ENCODE assay signal across 8 cellular contexts in the genomic region with DNA sequence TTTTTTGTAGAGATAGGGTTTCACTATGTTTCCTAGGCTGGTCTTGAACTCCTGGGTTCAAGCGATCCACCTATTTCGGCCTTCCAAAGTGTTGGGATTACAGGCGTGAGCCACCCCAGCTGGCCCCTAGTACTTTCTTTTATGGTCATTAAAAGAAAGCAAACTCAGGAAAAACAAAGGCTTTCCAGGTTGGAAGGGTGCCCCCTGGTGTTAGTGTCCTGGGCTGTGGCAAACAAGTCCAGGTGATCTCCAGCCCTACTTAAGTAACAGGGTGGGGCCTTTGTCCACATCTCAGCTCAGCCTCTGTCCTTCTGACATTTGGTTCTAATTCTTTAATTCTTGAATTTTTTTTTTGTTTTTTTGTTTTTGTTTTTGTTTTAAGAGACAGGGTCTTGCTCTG. TPM values are rescaled to one million over a fixed set of nuclear protein-coding genes. Genes with fewer than 3 reads are reported as not detected.
DNase-seq lines count a peak whose midpoint lies in the region; ATAC-seq and TF ChIP-seq lines count a peak whose summit lies in the region.

No MANE protein-coding gene starts in this region.

- H3K4me1 ChIP-seq in lower lobe of right lung: peaks cover 90% of the 10 kb centered on the region

- DNase-seq in NCI-H2196 (lab: John Stamatoyannopoulos, UW; ENCODE audit: unreplicated experiment) (peak; percentile 3), NCI-H2196 treated with DMSO at 0.1 percent for 48 hours (lab: John Stamatoyannopoulos, UW; ENCODE audit: unreplicated experiment) (no peak), NCI-H146 (lab: John Stamatoyannopoulos, UW) (peak; percentile 58), amniotic epithelial cell (ENCODE audit: low read depth) (peak; percentile 65), lower lobe of right lung (no peak), MG63 (no peak)
- no peak for DNase-seq in activated T-helper 2 cell treated with anti-CD3 and anti-CD28 coated beads, Interferon-gamma antibody, Interleukin-2, Interleukin-4, amounts not matched to agents 10 μg/mL and 5 μg/mL and 100 μg/mL, durations not matched to agents 14 hours and 24 hours and 36 hours (ENCODE audit: low spot score)

- TF ChIP-seq CTCF in lower lobe of right lung (IDR thresholded peaks at IDR 0.05): peak; percentile 62

- no peaks in the 10 kb centered on the region for H3K27me3 Mint-ChIP-seq in activated T-helper 2 cell treated with anti-CD3 and anti-CD28 coated beads, Interferon-gamma antibody, Interleukin-2, Interleukin-4, amounts not matched to agents 10 μg/mL and 5 μg/mL and 100 μg/mL, durations not matched to agents 14 hours and 24 hours and 36 hours (ENCODE audit: low read depth)

- no peaks in the 10 kb centered on the region for H3K9me3 Mint-ChIP-seq in activated T-helper 2 cell treated with anti-CD3 and anti-CD28 coated beads, Interferon-gamma antibody, Interleukin-2, Interleukin-4, amounts not matched to agents 10 μg/mL and 5 μg/mL and 100 μg/mL, durations not matched to agents 14 hours and 24 hours and 36 hours

- intact Hi-C loops in lower lobe of right lung (cut with DNase I): no loop called here
- intact Hi-C loops in activated T-helper 2 cell treated with anti-CD3 and anti-CD28 coated beads, Interferon-gamma antibody, Interleukin-2, Interleukin-4, amounts not matched to agents 10 μg/mL and 5 μg/mL and 100 μg/mL, durations not matched to agents 14 hours and 24 hours and 36 hours (cut with micrococcal nuclease): no loop called here

- ATAC-seq in lower lobe of right lung (no peak), GM21515 (IDR thresholded peaks at IDR 0.05; ENCODE audit: unreplicated experiment) (no peak)

- H3K4me3 Mint-ChIP-seq in activated T-helper 2 cell treated with anti-CD3 and anti-CD28 coated beads, Interferon-gamma antibody, Interleukin-2, Interleukin-4, amounts not matched to agents 10 μg/mL and 5 μg/mL and 100 μg/mL, durations not matched to agents 14 hours and 24 hours and 36 hours (ENCODE audit: low read depth): no peak overlapping the region

- H3K27me3 ChIP-seq in lower lobe of right lung (ENCODE audit: low read depth): no peaks in the 10 kb centered on the region
- H3K27me3 ChIP-seq in MG63: no peaks in the 10 kb centered on the region

- H3K27ac Mint-ChIP-seq in activated T-helper 2 cell treated with anti-CD3 and anti-CD28 coated beads, Interferon-gamma antibody, Interleukin-2, Interleukin-4, amounts not matched to agents 10 μg/mL and 5 μg/mL and 100 μg/mL, durations not matched to agents 14 hours and 24 hours and 36 hours: no peak overlapping the region

- H3K36me3 Mint-ChIP-seq in activated T-helper 2 cell treated with anti-CD3 and anti-CD28 coated beads, Interferon-gamma antibody, Interleukin-2, Interleukin-4, amounts not matched to agents 10 μg/mL and 5 μg/mL and 100 μg/mL, durations not matched to agents 14 hours and 24 hours and 36 hours (ENCODE audit: low read depth): peaks cover 39% of the 10 kb centered on the region

- peaks cover 48% of the 10 kb centered on the region for H3K4me1 Mint-ChIP-seq in activated T-helper 2 cell treated with anti-CD3 and anti-CD28 coated beads, Interferon-gamma antibody, Interleukin-2, Interleukin-4, amounts not matched to agents 10 μg/mL and 5 μg/mL and 100 μg/mL, durations not matched to agents 14 hours and 24 hours and 36 hours (ENCODE audit: low read depth)

- H3K36me3 ChIP-seq in lower lobe of right lung (peaks cover 38% of the 10 kb centered on the region), MG63 (no peaks in the 10 kb centered on the region)

- H3K4me3 ChIP-seq in lower lobe of right lung (peak overlapping the region; percentile 3), MG63 (no peak overlapping the region)

- H3K27ac ChIP-seq in lower lobe of right lung: peak overlapping the region; percentile 63

- H3K9me3 ChIP-seq in lower lobe of right lung: no peaks in the 10 kb centered on the region
- H3K9me3 ChIP-seq in MG63: no peaks in the 10 kb centered on the region

RNA-seq across cellular contexts. Expression of a gene that starts 6.9 kb away (rescaled TPM):
- total RNA-seq in lower lobe of right lung: 371 TPM
- total RNA-seq in MG63 (2014; rRNA removed; shearing (Covaris generic); ENCODE audit: low replicate concordance): 7.9 and 12.4 TPM in 2 replicates
- 54.6 and 59.3 TPM in 2 replicates for total RNA-seq in activated T-helper 2 cell treated with anti-CD3 and anti-CD28 coated beads, Interferon-gamma antibody, Interleukin-2, Interleukin-4, amounts not matched to agents 10 μg/mL and 5 μg/mL and 100 μg/mL, durations not matched to agents 14 hours and 24 hours and 36 hours

RNA-seq across cellular contexts. Expression of a gene that starts 32.5 kb away (rescaled TPM):
- total RNA-seq in lower lobe of right lung: 6.7 TPM
- total RNA-seq in MG63 (2014; rRNA removed; shearing (Covaris generic); ENCODE audit: low replicate concordance): 138 and 187 TPM in 2 replicates
- 193 and 199 TPM in 2 replicates for total RNA-seq in activated T-helper 2 cell treated with anti-CD3 and anti-CD28 coated beads, Interferon-gamma antibody, Interleukin-2, Interleukin-4, amounts not matched to agents 10 μg/mL and 5 μg/mL and 100 μg/mL, durations not matched to agents 14 hours and 24 hours and 36 hours

RNA-seq across cellular contexts. Expression of a gene that starts 51.2 kb away (rescaled TPM):
- 0.68 TPM for total RNA-seq in lower lobe of right lung
- not detected in 2 replicates for total RNA-seq in MG63 (2014; rRNA removed; shearing (Covaris generic); ENCODE audit: low replicate concordance)
- 8.7 and 9.0 TPM in 2 replicates for total RNA-seq in activated T-helper 2 cell treated with anti-CD3 and anti-CD28 coated beads, Interferon-gamma antibody, Interleukin-2, Interleukin-4, amounts not matched to agents 10 μg/mL and 5 μg/mL and 100 μg/mL, durations not matched to agents 14 hours and 24 hours and 36 hours

Comparison
In these comparisons a context has a peak if more than half of its experiments do, and no peak if none do; other contexts are left out.
1. DNase-seq: peak in NCI-H2196 (single experiment), NCI-H146 (single experiment) and amniotic epithelial cell (single experiment); none in NCI-H2196 treated with DMSO at 0.1 percent for 48 hours (single experiment), lower lobe of right lung (single experiment), MG63 (single experiment) and activated T-helper 2 cell treated with anti-CD3 and anti-CD28 coated beads, Interferon-gamma antibody, Interleukin-2, Interleukin-4, amounts not matched to agents 10 μg/mL and 5 μg/mL and 100 μg/mL, durations not matched to agents 14 hours and 24 hours and 36 hours (single experiment).
2. RNA of a gene that starts 32.5 kb away (total RNA-seq): 193 to 199 TPM in activated T-helper 2 cell treated with anti-CD3 and anti-CD28 coated beads, Interferon-gamma antibody, Interleukin-2, Interleukin-4, amounts not matched to agents 10 μg/mL and 5 μg/mL and 100 μg/mL, durations not matched to agents 14 hours and 24 hours and 36 hours and 138 to 187 TPM in MG63; 6.7 TPM in lower lobe of right lung (single experiment); every median in the first group is over 10 times any median in the second.